Comparison of ENCODE assay signal across 14 cellular contexts in the genomic region with DNA sequence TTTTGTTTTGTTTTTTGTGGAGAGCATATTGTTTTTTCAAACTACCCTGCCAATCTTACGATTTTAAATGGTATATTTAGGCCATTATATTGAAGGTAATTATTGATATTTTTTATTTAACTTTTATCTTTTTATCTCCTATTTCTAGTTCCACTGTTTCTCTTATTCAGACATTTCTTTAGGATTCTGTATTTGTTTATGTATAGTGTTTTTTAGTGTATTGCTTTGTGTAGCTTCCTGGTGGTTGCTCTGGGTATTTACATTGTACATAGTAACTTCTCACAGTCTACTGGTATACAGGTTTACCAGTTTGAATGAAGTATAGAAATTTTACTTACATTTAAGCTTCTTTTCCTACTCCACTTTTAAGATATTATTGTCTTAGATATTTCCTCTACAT.
"Had no signal": no experiment of that assay in that cellular context is flagged by ENCODE, and none has a peak within 500 bp of the region (broad histone marks: within the 10 kb centered on the region; RNA-seq: fewer than 3 reads in every experiment).

No MANE protein-coding gene starts in this region.

- H3K4me3 Mint-ChIP-seq: activated B cell treated with CpG ODN at 0.5 μM for 24 hours; activated naive CD8-positive, alpha-beta T cell; nephron progenitor cell; stimulated activated naive CD8-positive, alpha-beta T cell treated with anti-CD3 and anti-CD28 coated beads, Interleukin-15, Interleukin-2, amounts not matched to agents 100 ng/mL and 50 ng/mL, for 24 hours; T-helper 2 cell treated with Interferon-gamma antibody and Interleukin-4, amounts not matched to agents 5 μg/mL and 100 μg/mL, for 36 hours had no signal

- H3K27me3 ChIP-seq: brain microvascular endothelial cell, hepatocyte, ovary, sigmoid colon, spleen, suprapubic skin had no signal

- H3K4me1 Mint-ChIP-seq: activated B cell treated with CpG ODN at 0.5 μM for 24 hours, nephron progenitor cell had no signal

- ATAC-seq: left lobe of liver had no signal

- H3K36me3 ChIP-seq: brain microvascular endothelial cell, ovary had no signal

- H3K4me1 ChIP-seq: sigmoid colon, spleen, suprapubic skin had no signal

- H3K4me3 ChIP-seq: hepatocyte, ovary, sigmoid colon, spleen, suprapubic skin had no signal

- H3K27me3 Mint-ChIP-seq: activated B cell treated with CpG ODN at 0.5 μM for 24 hours; activated naive CD8-positive, alpha-beta T cell; stimulated activated naive CD8-positive, alpha-beta T cell treated with anti-CD3 and anti-CD28 coated beads, Interleukin-15, Interleukin-2, amounts not matched to agents 100 ng/mL and 50 ng/mL, for 24 hours had no signal

- H3K9me3 ChIP-seq: ovary, suprapubic skin had no signal

- H3K27ac ChIP-seq: brain microvascular endothelial cell, hepatocyte, ovary, sigmoid colon, spleen, suprapubic skin had no signal

- H3K27ac Mint-ChIP-seq: activated B cell treated with CpG ODN at 0.5 μM for 24 hours; activated naive CD8-positive, alpha-beta T cell; nephron progenitor cell; stimulated activated naive CD8-positive, alpha-beta T cell treated with anti-CD3 and anti-CD28 coated beads, Interleukin-15, Interleukin-2, amounts not matched to agents 100 ng/mL and 50 ng/mL, for 24 hours; T-helper 2 cell treated with Interferon-gamma antibody and Interleukin-4, amounts not matched to agents 5 μg/mL and 100 μg/mL, for 36 hours had no signal

- DNase-seq: activated B cell treated with CpG ODN at 0.5 μM for 24 hours; activated CD4-positive, alpha-beta T cell treated with anti-CD3 and anti-CD28 coated beads for 48 hours; activated gamma-delta T cell treated with Interleukin-2 at 50 U/mL for 16 hours; brain microvascular endothelial cell; nephron progenitor cell; ovary; sigmoid colon; spleen had no signal
